ENCODE assay signal across 23 cellular contexts in the genomic region with DNA sequence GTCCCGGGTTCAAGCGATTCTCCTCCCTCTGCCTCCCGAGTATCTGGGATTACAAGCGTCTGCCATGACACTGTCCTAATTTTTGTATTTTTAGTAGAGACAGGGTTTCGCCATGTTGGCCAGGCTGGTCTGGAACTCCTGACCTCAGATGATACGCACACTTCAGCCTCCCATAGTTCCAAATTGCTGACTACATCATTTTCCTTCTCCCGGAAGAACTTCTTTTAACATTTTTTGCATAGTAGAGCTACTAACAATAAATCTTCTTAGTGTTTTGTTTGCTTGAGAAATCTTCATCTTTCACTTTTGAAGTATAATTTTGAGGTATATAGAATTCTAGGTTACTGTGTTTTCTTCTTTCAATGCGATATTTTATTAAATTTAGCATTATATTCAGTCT.
"Had no signal": no experiment of that assay in that cellular context is flagged by ENCODE, and none has a peak within 500 bp of the region (broad histone marks: within the 10 kb centered on the region; RNA-seq: fewer than 3 reads in every experiment).

No MANE protein-coding gene starts in this region.

- DNase-seq: dermis blood vessel endothelial cell; dorsolateral prefrontal cortex; effector CD4-positive, alpha-beta T cell; effector memory CD4-positive, alpha-beta T cell; foreskin keratinocyte; glutamatergic neuron; head of caudate nucleus; heart right ventricle; hippocampal formation; left cardiac atrium; left lung; left ventricle myocardium superior; lower lobe of right lung; mesenchymal stem cell; mucosa of descending colon; naive B cell had no signal

- H3K27ac ChIP-seq: coronary artery, dorsolateral prefrontal cortex, esophagus muscularis mucosa, foreskin keratinocyte, heart right ventricle, left lung, lower lobe of right lung had no signal

- H3K4me1 ChIP-seq: foreskin keratinocyte, heart right ventricle, lower lobe of right lung had no signal

- H3K27me3 Mint-ChIP-seq: naive B cell had no signal

- H3K4me1 Mint-ChIP-seq: naive B cell had no signal

- H3K27me3 ChIP-seq: dorsolateral prefrontal cortex, esophagus muscularis mucosa, foreskin keratinocyte, heart right ventricle, left lung had no signal

- H3K4me3 ChIP-seq: coronary artery, dorsolateral prefrontal cortex, esophagus muscularis mucosa, heart right ventricle, left lung, lower lobe of right lung, mucosa of descending colon had no signal

- H3K4me3 Mint-ChIP-seq: mesothelial cell of epicardium, naive B cell had no signal

- H3K9me3 Mint-ChIP-seq: mesothelial cell of epicardium, naive B cell had no signal

- FAIRE-seq: colon, endothelial cell of umbilical vein, islet of Langerhans, keratinocyte had no signal

- H3K36me3 ChIP-seq: esophagus muscularis mucosa, heart right ventricle, left lung, lower lobe of right lung had no signal

- H3K27ac Mint-ChIP-seq: mesothelial cell of epicardium, naive B cell had no signal

- H3K36me3 Mint-ChIP-seq: mesothelial cell of epicardium, naive B cell had no signal

- ATAC-seq: foreskin keratinocyte, heart right ventricle, left cardiac atrium, left lung, left ventricle myocardium superior, lower lobe of right lung, mucosa of descending colon had no signal

- H3K9me3 ChIP-seq: esophagus muscularis mucosa, left lung, lower lobe of right lung had no signal
